In the genomic region with DNA sequence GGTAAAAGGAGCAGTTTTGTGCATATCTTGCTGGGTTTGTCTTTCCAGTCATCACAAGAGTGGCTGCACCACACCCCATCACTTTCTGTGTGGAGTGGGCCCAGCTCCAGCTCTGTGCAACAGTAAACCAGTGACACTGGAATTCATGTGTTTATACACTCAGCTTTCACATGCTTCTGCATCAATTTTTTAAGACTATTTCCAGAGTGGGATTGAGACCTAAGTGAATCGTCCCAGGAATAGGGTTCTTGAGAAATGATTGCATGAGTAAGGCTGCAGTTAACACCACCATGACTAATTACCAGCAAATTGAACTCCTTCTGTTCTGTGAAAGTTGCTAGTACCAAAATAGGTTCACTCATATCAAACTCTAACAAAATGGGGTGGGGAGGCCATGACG, we compare ENCODE assay signal across 21 cellular contexts. TPM values are rescaled to one million over a fixed set of nuclear protein-coding genes. Genes with fewer than 3 reads are reported as not detected.
"Had no signal": no experiment of that assay in that cellular context is flagged by ENCODE, and none has a peak within 500 bp of the region (broad histone marks: within the 10 kb centered on the region; RNA-seq: fewer than 3 reads in every experiment).

No MANE protein-coding gene starts in this region.

- H3K27me3 Mint-ChIP-seq: activated naive CD8-positive, alpha-beta T cell treated with anti-CD3 and anti-CD28 coated beads, Interleukin-2, amount 50 U/mL, for 24 hours; stimulated activated naive CD8-positive, alpha-beta T cell treated with anti-CD3 and anti-CD28 coated beads, Interleukin-15, Interleukin-2, amounts not matched to agents 100 ng/mL and 50 ng/mL, for 24 hours had no signal

- H3K27ac ChIP-seq: epithelial cell of prostate, foreskin keratinocyte, heart left ventricle, left lung, sigmoid colon, tibial artery, vagina had no signal

- H3K27me3 ChIP-seq: heart left ventricle, left lung, sigmoid colon, vagina had no signal

- H3K4me1 Mint-ChIP-seq: memory B cell had no signal

- H3K9me3 ChIP-seq: vagina had no signal

- H3K4me3 ChIP-seq: heart left ventricle, left lung, sigmoid colon, tibial artery, vagina had no signal

- ATAC-seq: activated naive CD8-positive, alpha-beta T cell treated with anti-CD3 and anti-CD28 coated beads, Interleukin-2, amount 50 U/mL, for 24 hours; foreskin keratinocyte; heart left ventricle; left lung had no signal

- H3K36me3 ChIP-seq: heart left ventricle, left lung, sigmoid colon, tibial artery, vagina had no signal

- FAIRE-seq: keratinocyte had no signal

- H3K4me1 ChIP-seq: foreskin keratinocyte, heart left ventricle, left lung, sigmoid colon, tibial artery, vagina had no signal

- H3K27ac Mint-ChIP-seq: activated naive CD8-positive, alpha-beta T cell treated with anti-CD3 and anti-CD28 coated beads, Interleukin-2, amount 50 U/mL, for 24 hours; memory B cell; stimulated activated naive CD8-positive, alpha-beta T cell treated with anti-CD3 and anti-CD28 coated beads, Interleukin-15, Interleukin-2, amounts not matched to agents 100 ng/mL and 50 ng/mL, for 24 hours had no signal

- DNase-seq: activated naive CD8-positive, alpha-beta T cell treated with anti-CD3 and anti-CD28 coated beads, Interleukin-2, amount 50 U/mL, for 24 hours; activated T-cell treated with anti-CD3 and anti-CD28 coated beads, Interleukin-2, amount 50 U/mL, for 48 hours; central memory CD4-positive, alpha-beta T cell; cortex of kidney; effector memory CD4-positive, alpha-beta T cell; foreskin keratinocyte; heart left ventricle; left lung; sigmoid colon; stimulated activated CD4-positive, alpha-beta T cell treated with anti-CD3 and anti-CD28 coated beads, Interleukin-12 subunit alpha, Interleukin-12 subunit beta, amount 100 ng/mL, for 4 hours; stimulated activated CD4-positive, alpha-beta T cell treated with anti-CD3 and anti-CD28 coated beads, Interleukin-2, amount 100 ng/mL, for 48 hours; tibial artery had no signal

- H3K4me3 Mint-ChIP-seq: activated naive CD8-positive, alpha-beta T cell treated with anti-CD3 and anti-CD28 coated beads, Interleukin-2, amount 50 U/mL, for 24 hours; memory B cell; stimulated activated naive CD8-positive, alpha-beta T cell treated with anti-CD3 and anti-CD28 coated beads, Interleukin-15, Interleukin-2, amounts not matched to agents 100 ng/mL and 50 ng/mL, for 24 hours had no signal

RNA-seq across cellular contexts. Expression of gene CFAP97D2, which starts 5.3 kb away (rescaled TPM):
- total RNA-seq: foreskin keratinocyte; heart left ventricle; osteocyte; pulmonary artery endothelial cell; sigmoid colon; T-helper 2 cell treated with Interferon-gamma antibody and Interleukin-4, amounts not matched to agents 100 ng/mL and 5 ng/mL, for 36 hours; vagina had no signal
- polyA plus RNA-seq: foreskin keratinocyte, heart left ventricle, keratinocyte, neural cell had no signal
